ENCODE assay signal across 22 cellular contexts in the genomic region with DNA sequence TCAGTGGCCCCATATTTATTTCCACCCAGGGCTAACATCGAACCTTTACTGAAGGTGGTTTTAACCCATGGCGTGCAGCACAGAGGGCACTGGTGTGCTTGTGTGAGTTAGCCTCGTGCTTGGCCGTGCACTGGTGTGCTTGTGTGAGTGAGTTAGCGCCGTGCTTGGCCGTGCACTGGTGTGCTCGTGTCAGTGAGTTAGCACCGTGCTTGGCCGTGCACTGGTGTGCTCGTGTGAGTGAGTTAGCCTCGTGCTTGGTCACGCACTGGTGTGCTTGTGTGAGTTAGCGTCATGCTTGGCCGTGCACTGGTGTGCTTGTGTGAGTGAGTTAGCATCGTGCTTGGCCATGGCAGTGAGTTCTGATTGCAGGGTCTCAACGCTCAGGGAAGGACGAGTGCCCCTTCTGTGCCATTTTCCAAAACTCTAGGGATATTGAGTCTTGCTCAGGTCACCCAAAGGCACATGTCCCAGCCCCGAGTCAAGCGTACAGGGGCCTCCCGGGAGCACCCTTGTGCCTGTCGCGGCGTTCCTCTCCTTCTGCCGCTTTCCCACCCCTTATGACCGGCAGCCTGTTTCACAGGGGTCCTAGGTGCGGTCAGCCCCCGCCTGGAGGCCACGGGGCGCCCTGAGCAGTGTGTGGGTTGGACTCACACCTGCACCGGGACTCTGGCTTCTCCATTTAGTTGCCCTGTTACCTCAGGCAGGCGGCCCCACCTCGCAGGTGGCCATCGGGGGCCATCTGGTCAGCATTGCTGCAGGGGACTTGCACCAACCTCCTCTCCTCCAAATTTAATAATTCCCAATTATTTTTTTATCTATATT.
A peak's percentile ranks its signal among the peaks of the same experiment; 100 is the strongest.
DNase-seq lines count a peak whose midpoint lies in the region; ATAC-seq, FAIRE-seq and TF ChIP-seq lines count a peak whose summit lies in the region.
"Had no signal": no experiment of that assay in that cellular context is flagged by ENCODE, and none has a peak within 500 bp of the region (broad histone marks: within the 10 kb centered on the region; RNA-seq: fewer than 3 reads in every experiment).

No MANE protein-coding gene starts in this region.

- H3K36me3 Mint-ChIP-seq in CD14-positive monocyte, result no peaks in the 10 kb centered on the region
- H3K36me3 Mint-ChIP-seq: CD4-positive, CD25-positive, alpha-beta regulatory T cell; CD8-positive, alpha-beta memory T cell had no signal

- H3K27me3 Mint-ChIP-seq in CD14-positive monocyte (ENCODE audit: low read depth in 3 of 3), result peaks cover 0 to 7% (median 0%) of the 10 kb centered on the region in 3 donors

- peaks cover 66% of the 10 kb centered on the region for H3K27me3 ChIP-seq in left ventricle myocardium inferior (ENCODE audit: low read depth)
- no peaks in the 10 kb centered on the region for H3K27me3 ChIP-seq in upper lobe of right lung

- no peaks in the 10 kb centered on the region for H3K9me3 ChIP-seq in left ventricle myocardium inferior (replicated peaks)
- no peaks in the 10 kb centered on the region for H3K9me3 ChIP-seq in upper lobe of right lung
- H3K9me3 ChIP-seq: A549 had no signal

- TF ChIP-seq CTCF in left ventricle myocardium inferior (IDR thresholded peaks at IDR 0.05; ENCODE audit: borderline replicate concordance) (no peak), upper lobe of right lung (IDR thresholded peaks at IDR 0.05) (no peak), CD14-positive monocyte (IDR thresholded peaks at IDR 0.05) (no peak)

- peaks cover 2 to 48% (median 28%) of the 10 kb centered on the region in 7 donors for H3K9me3 Mint-ChIP-seq in CD14-positive monocyte

- H3K4me3 ChIP-seq in left ventricle myocardium inferior, result no peak overlapping the region
- H3K4me3 ChIP-seq in upper lobe of right lung, result no peak overlapping the region
- H3K4me3 ChIP-seq: A549, K562 had no signal

- H3K4me1 ChIP-seq in left ventricle myocardium inferior, result no peaks in the 10 kb centered on the region
- H3K4me1 ChIP-seq in upper lobe of right lung, result no peaks in the 10 kb centered on the region
- H3K4me1 ChIP-seq: A549 had no signal

- DNase-seq in Right ventricle myocardium inferior (ENCODE audit: missing footprints) (peak; percentile 59), left ventricle myocardium inferior (no peak), HTR-8/SVneo (ENCODE audit: insufficient read length, low spot score) (no peak), left kidney (ENCODE audit: low read depth, low spot score) (peak; percentile 30), upper lobe of right lung (peak; percentile 21), CD14-positive monocyte (ENCODE audit: low spot score) (no peak), GDM1 (lab: John Stamatoyannopoulos, UW) (no peak)
- DNase-seq: AML-193; CD4-positive, CD25-positive, alpha-beta regulatory T cell; CD8-positive, alpha-beta memory T cell; COR-L47; DMS 273 treated with DMSO at 0.1 percent for 48 hours; HCEC 1CT; IMR-90 had no signal

- intact Hi-C loops in Right ventricle myocardium inferior (cut with DNase I), result no loop called here
- intact Hi-C loops in left ventricle myocardium inferior (cut with micrococcal nuclease), result no loop called here
- intact Hi-C loops in upper lobe of right lung (cut with DNase I), result no loop called here
- intact Hi-C loops in CD14-positive monocyte (cut with micrococcal nuclease), result no loop called here

- H3K36me3 ChIP-seq in left ventricle myocardium inferior, result no peaks in the 10 kb centered on the region
- no peaks in the 10 kb centered on the region for H3K36me3 ChIP-seq in upper lobe of right lung

- no peak overlapping the region for H3K27ac Mint-ChIP-seq in CD14-positive monocyte
- H3K27ac Mint-ChIP-seq: CD4-positive, CD25-positive, alpha-beta regulatory T cell; CD8-positive, alpha-beta memory T cell had no signal

- FAIRE-seq in HTR-8/SVneo (lab: Jason Lieb, UNC), result peak; percentile 92
- FAIRE-seq: A549, G401.6, GM12892, GM18507, K562 had no signal

- no peaks in the 10 kb centered on the region for H3K4me1 Mint-ChIP-seq in CD14-positive monocyte
- H3K4me1 Mint-ChIP-seq: CD4-positive, CD25-positive, alpha-beta regulatory T cell; CD8-positive, alpha-beta memory T cell had no signal

- H3K4me3 Mint-ChIP-seq in CD14-positive monocyte, result no peak overlapping the region
- H3K4me3 Mint-ChIP-seq: CD4-positive, CD25-positive, alpha-beta regulatory T cell; CD8-positive, alpha-beta memory T cell had no signal

- ATAC-seq in Right ventricle myocardium inferior (no peak), upper lobe of right lung (no peak), HG03095 (IDR thresholded peaks at IDR 0.05; ENCODE audit: unreplicated experiment) (no peak)
- ATAC-seq: A549, K562 had no signal

- H3K27ac ChIP-seq in left ventricle myocardium inferior (replicated peaks), result no peak overlapping the region
- no peak overlapping the region for H3K27ac ChIP-seq in upper lobe of right lung
- H3K27ac ChIP-seq: 22Rv1, A549, HL-60 had no signal

Comparison
In these comparisons a context has a peak if more than half of its experiments do, and no peak if none do; other contexts are left out.
1. DNase-seq: peak in Right ventricle myocardium inferior (single experiment), left kidney (single experiment) and upper lobe of right lung (single experiment); none in left ventricle myocardium inferior (single experiment), HTR-8/SVneo (single experiment), CD14-positive monocyte (single experiment) and GDM1 (single experiment).